In genomic region chr14:95683793-95684192, GRCh38 we compare ENCODE assay signal across 9 cellular contexts. TPM values are rescaled to one million over a fixed set of nuclear protein-coding genes. Genes with fewer than 3 reads are reported as not detected.
A peak's percentile ranks its signal among the peaks of the same experiment; 100 is the strongest.
DNase-seq lines count a peak whose midpoint lies in the region; ATAC-seq and TF ChIP-seq lines count a peak whose summit lies in the region.
"Had no signal": no experiment of that assay in that cellular context is flagged by ENCODE, and none has a peak within 500 bp of the region (broad histone marks: within the 10 kb centered on the region; RNA-seq: fewer than 3 reads in every experiment).

No MANE protein-coding gene starts in this region.

- H3K36me3 Mint-ChIP-seq in WTC11: no peaks in the 10 kb centered on the region

- no peaks in the 10 kb centered on the region for H3K79me2 ChIP-seq in hepatocyte

- H3K27me3 Mint-ChIP-seq in WTC11 (ENCODE audit: low read depth): peaks cover 12% of the 10 kb centered on the region
- H3K27me3 Mint-ChIP-seq: dendritic cell treated with granulocyte-macrophage colony-stimulating factor and Interleukin-4, amounts not matched to agents 40 ng/mL and 50 ng/mL, for 4 days had no signal

- no peaks in the 10 kb centered on the region for H4K20me1 ChIP-seq in hepatocyte (ENCODE audit: insufficient read depth, poor library complexity, severe bottlenecking)

- H3K27ac ChIP-seq in hepatocyte (no peak overlapping the region), upper lobe of right lung (no peak overlapping the region)

- 61% methylated on average over 4 of the region's 4 CpGs for WGBS in hepatocyte (ENCODE audit: low lambda C conversion rate, missing lambda C conversion rate)

- no peaks in the 10 kb centered on the region for H3K9me2 ChIP-seq in hepatocyte (replicated peaks; ENCODE audit: insufficient read depth)

- no peak overlapping the region for H3K4me2 ChIP-seq in hepatocyte

- H3K9me3 Mint-ChIP-seq in WTC11: peaks cover 9% of the 10 kb centered on the region; the same call in 1 of the 2 replicates
- H3K9me3 Mint-ChIP-seq: dendritic cell treated with granulocyte-macrophage colony-stimulating factor and Interleukin-4, amounts not matched to agents 40 ng/mL and 50 ng/mL, for 4 days had no signal

- no peak overlapping the region for H2AFZ ChIP-seq in hepatocyte

- CTCF ChIA-PET in WTC11 (lab: Charles Lee): interaction anchor here (0.6 to 2.3 kb wide), 14 partner anchors 13 to 322 kb away, joined by 3 to 17 read pairs (median 4); no protein-coding TSS in a partner anchor

- no peak overlapping the region for H3K27ac Mint-ChIP-seq in WTC11
- H3K27ac Mint-ChIP-seq: dendritic cell treated with granulocyte-macrophage colony-stimulating factor and Interleukin-4, amounts not matched to agents 40 ng/mL and 50 ng/mL, for 4 days had no signal

- H3K27me3 ChIP-seq in hepatocyte: no peaks in the 10 kb centered on the region
- peaks cover 5% of the 10 kb centered on the region for H3K27me3 ChIP-seq in upper lobe of right lung

- peak; percentile 67; the same call in 1 of the 2 replicates for TF ChIP-seq CTCF in WTC11 (IDR thresholded peaks at IDR 0.05)
- TF ChIP-seq CTCF in hepatocyte (IDR thresholded peaks at IDR 0.05; ENCODE audit: poor library complexity): peak; percentile 43
- peak; percentile 58 for TF ChIP-seq CTCF in upper lobe of right lung (IDR thresholded peaks at IDR 0.05)

- H3K9me3 ChIP-seq in hepatocyte (ENCODE audit: low read depth) (no peaks in the 10 kb centered on the region), upper lobe of right lung (no peaks in the 10 kb centered on the region)

- peak; percentile 69 for ATAC-seq in GM21390 (IDR thresholded peaks at IDR 0.05; ENCODE audit: unreplicated experiment)
- peak; percentile 83 for ATAC-seq in WTC11
- peak; percentile 78 for ATAC-seq in upper lobe of right lung
- ATAC-seq in GM21367 (IDR thresholded peaks at IDR 0.05; ENCODE audit: unreplicated experiment): no peak

- POLR2A ChIA-PET in WTC11 (lab: Charles Lee): no interaction called here

- H3K4me3 ChIP-seq in hepatocyte: no peak overlapping the region
- no peak overlapping the region for H3K4me3 ChIP-seq in upper lobe of right lung

- H3K36me3 ChIP-seq in hepatocyte (replicated peaks; ENCODE audit: insufficient read depth, low read depth) (no peaks in the 10 kb centered on the region), upper lobe of right lung (no peaks in the 10 kb centered on the region)

- peak; percentile 4 to 22 for DNase-seq in AML-193 (lab: John Stamatoyannopoulos, UW)
- DNase-seq in WTC11 (ENCODE audit: low spot score): peak; percentile 75
- DNase-seq in hepatocyte (ENCODE audit: low spot score): peak; percentile 34
- DNase-seq in upper lobe of right lung: no peak
- no peak for DNase-seq in AG08395 (ENCODE audit: low spot score)
- no peak for DNase-seq in NCI-H1436 (lab: John Stamatoyannopoulos, UW)

- peaks cover 35% of the 10 kb centered on the region for H3K4me1 Mint-ChIP-seq in WTC11

- intact Hi-C loops in upper lobe of right lung (cut with DNase I): no loop called here

- H3K4me3 Mint-ChIP-seq in WTC11: no peak overlapping the region
- H3K4me3 Mint-ChIP-seq: dendritic cell treated with granulocyte-macrophage colony-stimulating factor and Interleukin-4, amounts not matched to agents 40 ng/mL and 50 ng/mL, for 4 days had no signal

- H3K4me1 ChIP-seq in hepatocyte (ENCODE audit: insufficient read depth) (no peaks in the 10 kb centered on the region), upper lobe of right lung (no peaks in the 10 kb centered on the region)

TF ChIP-seq in WTC11, 78 proteins besides CTCF, POLR2A, EP300 and RAD21:
- TF ChIP-seq JUN (CRISPR knock-in tag; IDR thresholded peaks at IDR 0.05): no peak
- TF ChIP-seq ELF4 (CRISPR knock-in tag; IDR thresholded peaks at IDR 0.05; ENCODE audit: low read depth): no peak
- TF ChIP-seq ZNF425 (CRISPR knock-in tag; conservative IDR thresholded peaks at IDR 0.05): no peak
- no peak for TF ChIP-seq ERG (CRISPR knock-in tag; IDR thresholded peaks at IDR 0.05)
- TF ChIP-seq GRHL2 (CRISPR knock-in tag; IDR thresholded peaks at IDR 0.05; ENCODE audit: insufficient replicate concordance, severe bottlenecking): no peak
- no peak for TF ChIP-seq ZNF232 (CRISPR knock-in tag; IDR thresholded peaks at IDR 0.05)
- no peak for TF ChIP-seq ZBTB21 (CRISPR knock-in tag; IDR thresholded peaks at IDR 0.05; ENCODE audit: borderline replicate concordance)

RNA-seq across cellular contexts. Expression of gene TCL1B, which starts 2.4 kb away (rescaled TPM):
- total RNA-seq in WTC11 (2021) (5.7 to 7.2 TPM (median 7.0 TPM) in 3 replicates), hepatocyte (0.50 TPM in 1 of 2 replicates, not detected in the other), upper lobe of right lung (not detected)
- polyA plus RNA-seq in hepatocyte: not detected in 2 replicates

RNA-seq across cellular contexts. Expression of gene TCL1A, which starts 30.1 kb away (rescaled TPM):
- total RNA-seq in WTC11 (2021) (1.1 to 2.9 TPM (median 2.8 TPM) in 3 replicates), hepatocyte (not detected in 2 replicates), upper lobe of right lung (not detected)
- not detected in 2 replicates for polyA plus RNA-seq in hepatocyte

Comparison
In these comparisons a context has a peak if more than half of its experiments do, and no peak if none do; other contexts are left out.
1. DNase-seq: peak in AML-193 (2 of 2), WTC11 (single experiment) and hepatocyte (single experiment); none in upper lobe of right lung (single experiment), AG08395 (single experiment) and NCI-H1436 (single experiment).
2. Peak in every context shown above with its lines, with median percentiles within 50 percentile points of each other: CTCF ChIP-seq.